Comparison of ENCODE assay signal across 8 cellular contexts in genomic region chr1:200740291-200741212, GRCh38. TPM values are rescaled to one million over a fixed set of nuclear protein-coding genes. Genes with fewer than 3 reads are reported as not detected.
DNase-seq lines count a peak whose midpoint lies in the region; ATAC-seq and TF ChIP-seq lines count a peak whose summit lies in the region.

No MANE protein-coding gene starts in this region.

- H3K4me1 Mint-ChIP-seq in glutamatergic neuron (ENCODE audit: low read depth, unreplicated experiment): peaks cover 31% of the 10 kb centered on the region
- peaks cover 13% of the 10 kb centered on the region in 2 donors for H3K4me1 Mint-ChIP-seq in stimulated activated naive B cell treated with anti-CD40 and anti-IgM and Interleukin-4, amounts not matched to agents 10 μg/mL and 1 μg/mL and 100 μg/mL, for 72 hours

- TF ChIP-seq CTCF in VCaP (conservative IDR thresholded peaks at IDR 0.05) (no peak), glutamatergic neuron (IDR thresholded peaks at IDR 0.05; ENCODE audit: partially characterized antibody, unreplicated experiment) (no peak)

- H3K27ac ChIP-seq in VCaP: peak overlapping the region; percentile 98

- H3K36me3 Mint-ChIP-seq in glutamatergic neuron (ENCODE audit: unreplicated experiment): no peaks in the 10 kb centered on the region
- H3K36me3 Mint-ChIP-seq in stimulated activated naive B cell treated with anti-CD40 and anti-IgM and Interleukin-4, amounts not matched to agents 10 μg/mL and 1 μg/mL and 100 μg/mL, for 72 hours: peaks cover 0 to 6% of the 10 kb centered on the region in 2 donors

- DNase-seq in DMS 273 (lab: John Stamatoyannopoulos, UW; ENCODE audit: unreplicated experiment) (peak; percentile 32), DMS 273 treated with DMSO at 0.1 percent for 48 hours (lab: John Stamatoyannopoulos, UW) (no peak), glutamatergic neuron (no peak), islet precursor cell (no peak), NCI-H2196 treated with DMSO at 0.1 percent for 48 hours (lab: John Stamatoyannopoulos, UW; ENCODE audit: unreplicated experiment) (no peak)
- no peak for DNase-seq in stimulated activated naive B cell treated with anti-CD40 and anti-IgM and Interleukin-4, amounts not matched to agents 10 μg/mL and 1 μg/mL and 100 μg/mL, for 72 hours

- H3K27me3 Mint-ChIP-seq in glutamatergic neuron (ENCODE audit: unreplicated experiment): peaks cover 13% of the 10 kb centered on the region
- H3K27me3 Mint-ChIP-seq in stimulated activated naive B cell treated with anti-CD40 and anti-IgM and Interleukin-4, amounts not matched to agents 10 μg/mL and 1 μg/mL and 100 μg/mL, for 72 hours: peaks cover 22 to 33% of the 10 kb centered on the region in 2 donors

- H3K27ac Mint-ChIP-seq in glutamatergic neuron (ENCODE audit: unreplicated experiment): peak overlapping the region; percentile 95
- no peak overlapping the region for H3K27ac Mint-ChIP-seq in stimulated activated naive B cell treated with anti-CD40 and anti-IgM and Interleukin-4, amounts not matched to agents 10 μg/mL and 1 μg/mL and 100 μg/mL, for 72 hours

- H3K4me3 Mint-ChIP-seq in glutamatergic neuron (ENCODE audit: unreplicated experiment): peak overlapping the region; percentile 97
- H3K4me3 Mint-ChIP-seq in stimulated activated naive B cell treated with anti-CD40 and anti-IgM and Interleukin-4, amounts not matched to agents 10 μg/mL and 1 μg/mL and 100 μg/mL, for 72 hours: peak overlapping the region; percentile 69 to 97

- ATAC-seq in stimulated activated naive B cell treated with anti-CD40 and anti-IgM and Interleukin-4, amounts not matched to agents 10 μg/mL and 1 μg/mL and 100 μg/mL, for 72 hours (replicated peaks): no peak
- no peak for ATAC-seq in HG03571 (IDR thresholded peaks at IDR 0.05; ENCODE audit: unreplicated experiment)

- H3K9me3 Mint-ChIP-seq in glutamatergic neuron (ENCODE audit: unreplicated experiment): peaks cover 15% of the 10 kb centered on the region
- H3K9me3 Mint-ChIP-seq in stimulated activated naive B cell treated with anti-CD40 and anti-IgM and Interleukin-4, amounts not matched to agents 10 μg/mL and 1 μg/mL and 100 μg/mL, for 72 hours: no peaks in the 10 kb centered on the region

RNA-seq across cellular contexts. Expression of gene CAMSAP2, which starts 1.9 kb away (rescaled TPM):
- 51.1 TPM for total RNA-seq in glutamatergic neuron (ENCODE audit: unreplicated experiment)
